ENCODE assay signal across 8 cellular contexts in the genomic region with DNA sequence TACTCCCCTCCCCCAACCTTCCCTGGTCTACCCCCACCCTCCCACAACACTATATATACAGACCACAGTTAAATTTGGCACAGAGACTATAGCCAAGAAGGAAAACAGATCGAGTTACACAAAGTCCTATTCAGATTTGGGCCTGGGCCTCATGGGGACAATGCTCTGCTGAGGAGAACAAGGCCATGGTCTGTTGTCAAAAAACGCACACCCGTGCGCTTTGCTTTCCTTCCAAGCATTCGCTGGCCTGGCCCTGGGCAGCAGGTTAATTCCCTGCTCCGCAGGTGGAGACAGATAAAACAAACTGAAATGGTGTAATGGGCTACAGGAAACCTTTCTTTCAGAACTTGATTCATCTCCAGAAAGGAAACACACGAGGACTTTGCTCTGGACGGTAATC.
A peak's percentile ranks its signal among the peaks of the same experiment; 100 is the strongest.
DNase-seq lines count a peak whose midpoint lies in the region; ATAC-seq and TF ChIP-seq lines count a peak whose summit lies in the region.
"Not testable (repeated sequence)": the region's sequence is repeated elsewhere in the genome, so short reads cannot be mapped to it uniquely, and the experiment has no call there.

No MANE protein-coding gene starts in this region.

- H4K8ac ChIP-seq in mesenchymal stem cell (ENCODE audit: low read length), result not testable (repeated sequence)

- H3K9me3 ChIP-seq in mesenchymal stem cell (ENCODE audit: control insufficient read depth, low read length); neutrophil; smooth muscle cell (replicated peaks; ENCODE audit: low read depth): not testable (repeated sequence)

- DNase-seq in COLO829 (ENCODE audit: low spot score) (peak; percentile 16), LNCaP clone FGC (ENCODE audit: low read depth) (peak; percentile 7), astrocyte of the spinal cord (ENCODE audit: low read depth, low spot score) (peak; percentile 43), left ventricle myocardium superior (peak; percentile 25), mesenchymal stem cell (peak; percentile 29)
- DNase-seq in smooth muscle cell (lab: John Stamatoyannopoulos, UW; ENCODE audit: unreplicated experiment), result not testable (repeated sequence)

- H3K27me3 ChIP-seq in mesenchymal stem cell (ENCODE audit: control insufficient read depth in 1 of 2, insufficient read depth in 1 of 2, low read length in 2 of 2); neutrophil; smooth muscle cell (ENCODE audit: low read depth): not testable (repeated sequence)

- not testable (repeated sequence) for H2BK15ac ChIP-seq in mesenchymal stem cell (ENCODE audit: low read depth, poor library complexity, severe bottlenecking)

- H4K20me1 ChIP-seq in smooth muscle cell (ENCODE audit: low read depth), result peaks cover 20% of the 10 kb centered on the region

- H3K27ac ChIP-seq in mesenchymal stem cell (ENCODE audit: low read length, poor library complexity, severe bottlenecking), result not testable (repeated sequence)
- H3K27ac ChIP-seq in neutrophil, result peak overlapping the region; percentile 33
- H3K27ac ChIP-seq in smooth muscle cell (ENCODE audit: low read depth), result peak overlapping the region; percentile 44

- not testable (repeated sequence) for H3K14ac ChIP-seq in mesenchymal stem cell (ENCODE audit: low read length in 2 of 2)

- not testable (repeated sequence) for H3K4me2 ChIP-seq in mesenchymal stem cell (ENCODE audit: low read length, poor library complexity, severe bottlenecking); smooth muscle cell

- not testable (repeated sequence) for H2AK5ac ChIP-seq in mesenchymal stem cell (ENCODE audit: low read length, severe bottlenecking)

- not testable (repeated sequence) for H4K91ac ChIP-seq in mesenchymal stem cell (ENCODE audit: low read length)

- in situ Hi-C loops in astrocyte of the spinal cord (cut with HindIII; ENCODE audit: low sequenced_read_pairs), result not testable (repeated sequence)

- H3K18ac ChIP-seq in mesenchymal stem cell (ENCODE audit: low read depth in 1 of 2, low read length in 2 of 2), result not testable (repeated sequence)

- not testable (repeated sequence) for H3K23ac ChIP-seq in mesenchymal stem cell (ENCODE audit: low read length in 2 of 2)

- not testable (repeated sequence) for H3F3A ChIP-seq in smooth muscle cell (ENCODE audit: low read depth)

- 38% methylated on average over 3 of the region's 8 CpGs for WGBS in mesenchymal stem cell
- WGBS in smooth muscle cell (ENCODE audit: low lambda C conversion rate), result 44% methylated on average over 7 of the region's 8 CpGs

- H3K4me1 ChIP-seq in mesenchymal stem cell (ENCODE audit: control insufficient read depth, insufficient read depth, low read depth, low read length); smooth muscle cell (ENCODE audit: low read depth): not testable (repeated sequence)
- peaks cover 20 to 25% of the 10 kb centered on the region in 2 experiments for H3K4me1 ChIP-seq in neutrophil (ENCODE audit: control insufficient read depth in 1 of 2, insufficient read depth in 1 of 2, low read depth in 1 of 2, low read length in 1 of 2)

- H3K9ac ChIP-seq in mesenchymal stem cell (ENCODE audit: low read length); smooth muscle cell (ENCODE audit: low read depth): not testable (repeated sequence)

- peak overlapping the region in 1 of 2 experiments; percentile 79 for H3K4ac ChIP-seq in mesenchymal stem cell (ENCODE audit: low read depth in 1 of 2, low read length in 2 of 2)

- ATAC-seq in esophagus mucosa (peak; percentile 41), left ventricle myocardium superior (peak; percentile 79)

- not testable (repeated sequence) for H2BK12ac ChIP-seq in mesenchymal stem cell (ENCODE audit: low read length in 2 of 2)

- not testable (repeated sequence) for H2BK120ac ChIP-seq in mesenchymal stem cell (ENCODE audit: low read depth, low read length)

- intact Hi-C loops in left ventricle myocardium superior (cut with micrococcal nuclease), result not testable (repeated sequence)

- not testable (repeated sequence) for TF ChIP-seq CTCF in LNCaP clone FGC (IDR thresholded peaks at IDR 0.05; ENCODE audit: control insufficient read depth, extremely low read depth, insufficient read depth); astrocyte of the spinal cord (IDR thresholded peaks at IDR 0.05; ENCODE audit: low read depth, low read length); neutrophil (IDR thresholded peaks at IDR 0.05); smooth muscle cell (IDR thresholded peaks at IDR 0.05; ENCODE audit: borderline replicate concordance, insufficient read depth, poor library complexity, severe bottlenecking)

- H3K4me3 ChIP-seq in LNCaP clone FGC (ENCODE audit: low read depth, low read length); astrocyte of the spinal cord (ENCODE audit: low read depth, low read length); mesenchymal stem cell (ENCODE audit: insufficient read depth in 1 of 2, low read depth in 1 of 2, low read length in 2 of 2); neutrophil (ENCODE audit: low read depth in 1 of 2, low read length in 1 of 2); smooth muscle cell: not testable (repeated sequence)

- H3K36me3 ChIP-seq in mesenchymal stem cell (ENCODE audit: control insufficient read depth in 1 of 2, insufficient read depth in 2 of 2, low read depth in 1 of 2, low read length in 2 of 2); neutrophil; smooth muscle cell (ENCODE audit: low read depth): not testable (repeated sequence)

- not testable (repeated sequence) for H2AFZ ChIP-seq in mesenchymal stem cell (ENCODE audit: low read depth, low read length); smooth muscle cell (ENCODE audit: low read depth)

- not testable (repeated sequence) for H3K79me1 ChIP-seq in mesenchymal stem cell (replicated peaks; ENCODE audit: low read length, poor library complexity, severe bottlenecking)

- H2BK5ac ChIP-seq in mesenchymal stem cell (ENCODE audit: low read depth, low read length, poor library complexity, severe bottlenecking), result not testable (repeated sequence)

- not testable (repeated sequence) for H3K79me2 ChIP-seq in smooth muscle cell (ENCODE audit: low read depth)
